ENCODE assay signal across 8 cellular contexts in genomic region chr2:217797661-217798069, GRCh38.
DNase-seq lines count a peak whose midpoint lies in the region; ATAC-seq and TF ChIP-seq lines count a peak whose summit lies in the region.

No MANE protein-coding gene starts in this region.

- peak; percentile 27 for DNase-seq in activated CD4-positive, alpha-beta T cell treated with anti-CD3 and anti-CD28 coated beads for 36 hours
- DNase-seq in activated CD4-positive, alpha-beta T cell treated with anti-CD3 and anti-CD28 coated beads for 48 hours: no peak
- DNase-seq in OCI-LY7 (ENCODE audit: low spot score) (peak; percentile 17), kidney tubule cell (ENCODE audit: low spot score) (peak; percentile 90), thoracic aorta (ENCODE audit: low spot score) (peak; percentile 8), GM03348 (ENCODE audit: low spot score) (no peak), GM13977 (ENCODE audit: low spot score) (no peak)

- H3K27me3 Mint-ChIP-seq in activated CD4-positive, alpha-beta T cell treated with anti-CD3 and anti-CD28 coated beads for 36 hours: no peaks in the 10 kb centered on the region

- ATAC-seq in activated CD4-positive, alpha-beta T cell treated with anti-CD3 and anti-CD28 coated beads for 36 hours: peak; percentile 44
- ATAC-seq in thoracic aorta (ENCODE audit: insufficient number of reproducible peaks, low FRiP score, low read depth) (no peak), HG02840 (IDR thresholded peaks at IDR 0.05; ENCODE audit: low FRiP score, unreplicated experiment) (no peak)

- TF ChIP-seq CTCF in OCI-LY7 (conservative IDR thresholded peaks at IDR 0.05; ENCODE audit: low read length) (no peak), thoracic aorta (IDR thresholded peaks at IDR 0.05) (no peak), GM13977 (IDR thresholded peaks at IDR 0.05; ENCODE audit: extremely low read depth, insufficient read depth, missing control alignments) (no peak)

- H3K4me2 ChIP-seq in OCI-LY7 (ENCODE audit: low read length): no peak overlapping the region

- H3K4me1 ChIP-seq in OCI-LY7 (ENCODE audit: insufficient read depth, low read length, poor library complexity, severe bottlenecking): peaks cover 10% of the 10 kb centered on the region
- H3K4me1 ChIP-seq in thoracic aorta (ENCODE audit: control insufficient read depth in 1 of 2, low read depth in 2 of 2): peaks cover 0 to 44% of the 10 kb centered on the region in 2 donors

- no peak overlapping the region for H3K4me3 ChIP-seq in OCI-LY7 (ENCODE audit: low read depth, low read length, poor library complexity, severe bottlenecking)
- H3K4me3 ChIP-seq in thoracic aorta: no peak overlapping the region

- no peaks in the 10 kb centered on the region for H4K20me1 ChIP-seq in OCI-LY7 (ENCODE audit: insufficient read depth, low read length)

- in situ Hi-C loops in GM13977 (cut with MboI; ENCODE audit: low pct_unique_long_range_greater_than_20kb, low sequenced_read_pairs, unreplicated experiment): no loop called here

- no peaks in the 10 kb centered on the region for H3K27me3 ChIP-seq in thoracic aorta (replicated peaks; ENCODE audit: insufficient read depth)

- H3K79me2 ChIP-seq in OCI-LY7 (ENCODE audit: insufficient read depth, low read depth, low read length): no peaks in the 10 kb centered on the region

- H3K9me3 Mint-ChIP-seq in activated CD4-positive, alpha-beta T cell treated with anti-CD3 and anti-CD28 coated beads for 36 hours (ENCODE audit: low read depth): no peaks in the 10 kb centered on the region

- H3K9me3 ChIP-seq in OCI-LY7 (ENCODE audit: low read length) (no peaks in the 10 kb centered on the region), thoracic aorta (no peaks in the 10 kb centered on the region)

- CTCF ChIA-PET in activated CD4-positive, alpha-beta T cell treated with anti-CD3 and anti-CD28 coated beads for 36 hours (lab: Charles Lee): interaction anchor here (1.4 to 1.9 kb wide), 2 partner anchors 12 to 89 kb away, joined by 6 to 8 read pairs; no protein-coding TSS in a partner anchor
- CTCF ChIA-PET in OCI-LY7 (lab: Charles Lee; ENCODE audit: unreplicated experiment): no interaction called here

- H3K27ac Mint-ChIP-seq in activated CD4-positive, alpha-beta T cell treated with anti-CD3 and anti-CD28 coated beads for 36 hours: no peak overlapping the region

- POLR2A ChIA-PET in activated CD4-positive, alpha-beta T cell treated with anti-CD3 and anti-CD28 coated beads for 36 hours (lab: Charles Lee): no interaction called here
- POLR2A ChIA-PET in OCI-LY7 (lab: Charles Lee): no interaction called here

- H3K36me3 ChIP-seq in OCI-LY7 (ENCODE audit: insufficient read depth, low read length): no peaks in the 10 kb centered on the region
- peaks cover 36% of the 10 kb centered on the region for H3K36me3 ChIP-seq in thoracic aorta

- H3K36me3 Mint-ChIP-seq in activated CD4-positive, alpha-beta T cell treated with anti-CD3 and anti-CD28 coated beads for 36 hours (ENCODE audit: low read depth): no peaks in the 10 kb centered on the region

- no TSS peak for BruUV-seq in OCI-LY7 (replicated peaks; lab: Mats Ljungman, UMichigan)

- intact Hi-C loops in activated CD4-positive, alpha-beta T cell treated with anti-CD3 and anti-CD28 coated beads for 36 hours (cut with DNase I, micrococcal nuclease): no loop called here
- intact Hi-C loops in OCI-LY7 (cut with micrococcal nuclease; ENCODE audit: unreplicated experiment): no loop called here

- no peak overlapping the region for H3K4me3 Mint-ChIP-seq in activated CD4-positive, alpha-beta T cell treated with anti-CD3 and anti-CD28 coated beads for 36 hours

- H3K27ac ChIP-seq in OCI-LY7 (ENCODE audit: low read depth, low read length, poor library complexity, severe bottlenecking): no peak overlapping the region
- H3K27ac ChIP-seq in thoracic aorta: peak overlapping the region; percentile 45 to 60

- no peak overlapping the region for H2AFZ ChIP-seq in OCI-LY7 (ENCODE audit: low read length)

- H3K4me1 Mint-ChIP-seq in activated CD4-positive, alpha-beta T cell treated with anti-CD3 and anti-CD28 coated beads for 36 hours: no peaks in the 10 kb centered on the region

- H3K9me2 ChIP-seq in OCI-LY7 (ENCODE audit: insufficient read depth, low read length): no peaks in the 10 kb centered on the region

Comparison
In these comparisons a context has a peak if more than half of its experiments do, and no peak if none do; other contexts are left out.
1. DNase-seq: peak in activated CD4-positive, alpha-beta T cell treated with anti-CD3 and anti-CD28 coated beads for 36 hours (single experiment), OCI-LY7 (single experiment), kidney tubule cell (single experiment) and thoracic aorta (single experiment); none in activated CD4-positive, alpha-beta T cell treated with anti-CD3 and anti-CD28 coated beads for 48 hours (single experiment), GM03348 (single experiment) and GM13977 (single experiment).